Comparison of ENCODE assay signal across 18 cellular contexts in the genomic region with DNA sequence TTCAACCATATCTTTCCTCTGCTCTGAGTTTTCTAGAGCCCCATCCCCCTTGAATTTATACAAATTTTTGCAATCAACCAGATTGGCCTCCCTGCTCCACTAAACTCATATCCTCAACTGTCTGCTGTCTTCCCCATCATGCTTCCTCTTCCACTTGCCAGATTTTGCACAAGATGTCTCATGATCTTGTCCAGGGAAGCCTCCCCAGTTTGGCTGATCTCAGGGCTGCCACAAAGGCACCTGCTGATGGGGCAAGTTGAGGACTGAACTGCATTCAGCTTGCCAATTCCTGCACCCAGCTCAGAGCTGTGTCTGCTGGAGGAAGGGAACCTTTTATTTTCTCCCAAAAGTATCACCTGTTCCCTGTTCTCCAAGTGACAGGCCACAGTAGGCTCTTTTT. TPM values are rescaled to one million over a fixed set of nuclear protein-coding genes. Genes with fewer than 3 reads are reported as not detected.
DNase-seq lines count a peak whose midpoint lies in the region; ATAC-seq and TF ChIP-seq lines count a peak whose summit lies in the region.
"Had no signal": no experiment of that assay in that cellular context is flagged by ENCODE, and none has a peak within 500 bp of the region (broad histone marks: within the 10 kb centered on the region; RNA-seq: fewer than 3 reads in every experiment).

No MANE protein-coding gene starts in this region.

- H3K36me3 Mint-ChIP-seq in mesothelial cell of epicardium, result no peaks in the 10 kb centered on the region

- H3K27me3 ChIP-seq in left lung, result peaks cover 27 to 68% of the 10 kb centered on the region in 2 donors
- no peaks in the 10 kb centered on the region for H3K27me3 ChIP-seq in ascending aorta
- H3K27me3 ChIP-seq: BLaER1 treated with 17β-estradiol and CSF1 and Interleukin-3, amounts not matched to agents 10 nM and 100 nM had no signal

- no peak overlapping the region for H3K4me3 Mint-ChIP-seq in mesothelial cell of epicardium
- H3K4me3 Mint-ChIP-seq: HFFc6 had no signal

- H3K36me3 ChIP-seq in left lung, result no peaks in the 10 kb centered on the region
- H3K36me3 ChIP-seq in ascending aorta, result no peaks in the 10 kb centered on the region
- H3K36me3 ChIP-seq: BLaER1 treated with 17β-estradiol and CSF1 and Interleukin-3, amounts not matched to agents 10 nM and 100 nM had no signal

- H3K4me1 Mint-ChIP-seq in mesothelial cell of epicardium, result no peaks in the 10 kb centered on the region

- ATAC-seq in Right ventricle myocardium superior (ENCODE audit: poor library complexity) (peak; percentile 15), left lung (peak; percentile 29), HG03025 (IDR thresholded peaks at IDR 0.05; ENCODE audit: low FRiP score, unreplicated experiment) (no peak)

- intact Hi-C loops in Right ventricle myocardium superior (cut with DNase I), result no loop called here
- intact Hi-C loops in cardiac septum (cut with DNase I), result no loop called here
- intact Hi-C loops in left lung (cut with DNase I), result no loop called here
- intact Hi-C loops in ascending aorta (cut with DNase I), result no loop called here

- no peaks in the 10 kb centered on the region for H3K9me3 Mint-ChIP-seq in mesothelial cell of epicardium
- H3K9me3 Mint-ChIP-seq: HFFc6 had no signal

- H3K4me3 ChIP-seq in left lung, result no peak overlapping the region
- H3K4me3 ChIP-seq in ascending aorta, result no peak overlapping the region
- H3K4me3 ChIP-seq: BLaER1 treated with 17β-estradiol and CSF1 and Interleukin-3, amounts not matched to agents 10 nM and 100 nM had no signal

- H3K4me1 ChIP-seq in left lung (peaks cover 0 to 11% of the 10 kb centered on the region in 2 donors), ascending aorta (peaks cover 0 to 8% of the 10 kb centered on the region in 2 donors)

- TF ChIP-seq CTCF in left lung (IDR thresholded peaks at IDR 0.05) (no peak), mesothelial cell of epicardium (IDR thresholded peaks at IDR 0.05; ENCODE audit: unreplicated experiment) (no peak), ascending aorta (IDR thresholded peaks at IDR 0.05) (no peak)

- no peak for DNase-seq in Right ventricle myocardium superior
- no peak for DNase-seq in cardiac septum (ENCODE audit: low spot score)
- DNase-seq in RPMI8226, result peak; percentile 41
- no peak for DNase-seq in left lung
- DNase-seq in mesothelial cell of epicardium (ENCODE audit: low spot score in 2 of 2, unreplicated experiment in 2 of 2), result no peak
- DNase-seq in ascending aorta (ENCODE audit: low spot score in 2 of 2), result no peak
- DNase-seq: HFFc6, NCI-H1092, NCI-H1436 treated with DMSO at 0.1 percent for 48 hours, NCI-H2081, NCI-H2171 treated with DMSO at 0.1 percent for 48 hours, NCI-H446 had no signal

- peak overlapping the region in 1 of 2 donors; percentile 33 for H3K27ac ChIP-seq in left lung
- H3K27ac ChIP-seq in ascending aorta, result no peak overlapping the region
- H3K27ac ChIP-seq: BLaER1 treated with 17β-estradiol and CSF1 and Interleukin-3, amounts not matched to agents 10 nM and 100 nM; KMS-11 had no signal

- no peaks in the 10 kb centered on the region for H3K9me3 ChIP-seq in left lung
- H3K9me3 ChIP-seq in ascending aorta, result no peaks in the 10 kb centered on the region
- H3K9me3 ChIP-seq: BLaER1 treated with 17β-estradiol and CSF1 and Interleukin-3, amounts not matched to agents 10 nM and 100 nM had no signal

- H3K27ac Mint-ChIP-seq in mesothelial cell of epicardium, result no peak overlapping the region
- H3K27ac Mint-ChIP-seq: HFFc6 had no signal

- peaks cover 77% of the 10 kb centered on the region for H3K27me3 Mint-ChIP-seq in mesothelial cell of epicardium (ENCODE audit: low read depth)

RNA-seq across cellular contexts. Expression of gene KCNJ9, which starts 3.8 kb away (rescaled TPM):
- total RNA-seq in Right ventricle myocardium superior (not detected), cardiac septum (not detected), left lung (not detected), mesothelial cell of epicardium (0.07 to 0.09 TPM in 2 of 3 replicates, not detected in the other), ascending aorta (1.2 TPM)
- total RNA-seq: HFFc6, HT-29, RPMI7951, SK-MEL-5 had no signal

RNA-seq across cellular contexts. Expression of gene KCNJ10, which starts 7.5 kb away (rescaled TPM):
- total RNA-seq in Right ventricle myocardium superior (0.16 TPM), cardiac septum (0.05 TPM), left lung (under 1 TPM in 1 of 2 donors, not detected in 1; 0.58 TPM), mesothelial cell of epicardium (0.14 to 0.27 TPM (median 0.22 TPM) in 3 replicates), ascending aorta (not detected)
- total RNA-seq: HFFc6, HT-29 had no signal

RNA-seq across cellular contexts. Expression of gene IGSF8, which starts 20.9 kb away (rescaled TPM):
- total RNA-seq in Right ventricle myocardium superior (18.5 TPM), cardiac septum (29.7 TPM), left lung (10 to 100 TPM; 27.5 to 38.3 TPM), mesothelial cell of epicardium (32.3 to 36.3 TPM (median 33.2 TPM) in 3 replicates), ascending aorta (37.9 TPM)

RNA-seq across cellular contexts. Expression of gene ATP1A2, which starts 38.1 kb away (rescaled TPM):
- 210 TPM for total RNA-seq in Right ventricle myocardium superior
- 147 TPM for total RNA-seq in cardiac septum
- total RNA-seq in left lung, result 1 to 10 TPM; 2.8 to 5.0 TPM
- total RNA-seq in mesothelial cell of epicardium, result 0.54 to 0.76 TPM (median 0.64 TPM) in 3 replicates
- 316 TPM for total RNA-seq in ascending aorta
- total RNA-seq: HT-29, RPMI7951, SK-MEL-5 had no signal

RNA-seq across cellular contexts. Expression of gene PIGM, which starts 45.7 kb away (rescaled TPM):
- total RNA-seq in Right ventricle myocardium superior (2.0 TPM), cardiac septum (2.3 TPM), left lung (1 to 10 TPM; 7.0 to 9.5 TPM), mesothelial cell of epicardium (17.0 to 17.9 TPM (median 17.3 TPM) in 3 replicates), ascending aorta (6.1 TPM)
